Comparison of ENCODE assay signal across 8 cellular contexts in genomic region chr17:49676276-49676868, GRCh38. TPM values are rescaled to one million over a fixed set of nuclear protein-coding genes. Genes with fewer than 3 reads are reported as not detected.
DNase-seq lines count a peak whose midpoint lies in the region; TF ChIP-seq lines count a peak whose summit lies in the region.

No MANE protein-coding gene starts in this region.

- in situ Hi-C loops in brain microvascular endothelial cell (cut with HindIII; ENCODE audit: low pct_ligation_motif_present, low sequenced_read_pairs) = no loop called here

- TF ChIP-seq CTCF in HFFc6 (IDR thresholded peaks at IDR 0.05) (no peak), brain microvascular endothelial cell (IDR thresholded peaks at IDR 0.05; ENCODE audit: low read depth, low read length, missing control alignments) (no peak)

- no peaks in the 10 kb centered on the region for H3K9me3 Mint-ChIP-seq in activated naive CD4-positive, alpha-beta T cell treated with anti-CD3 and anti-CD28 coated beads, Interleukin-2, amount 10 ng/mL, durations not matched to agents 7 days and 5 days
- no peaks in the 10 kb centered on the region for H3K9me3 Mint-ChIP-seq in HFFc6

- H4K91ac ChIP-seq in mesenchymal stem cell (ENCODE audit: low read length) = no peak overlapping the region

- H3K36me3 Mint-ChIP-seq in activated naive CD4-positive, alpha-beta T cell treated with anti-CD3 and anti-CD28 coated beads, Interleukin-2, amount 10 ng/mL, durations not matched to agents 7 days and 5 days = peaks cover 27% of the 10 kb centered on the region
- peaks cover 17% of the 10 kb centered on the region for H3K36me3 Mint-ChIP-seq in HFFc6 (ENCODE audit: low read depth)

- H2BK15ac ChIP-seq in mesenchymal stem cell (ENCODE audit: low read depth, poor library complexity, severe bottlenecking) = no peak overlapping the region

- H2BK5ac ChIP-seq in mesenchymal stem cell (ENCODE audit: low read depth, low read length, poor library complexity, severe bottlenecking) = no peak overlapping the region

- no peak overlapping the region for H2BK12ac ChIP-seq in mesenchymal stem cell (ENCODE audit: low read length in 2 of 2)

- H3K4me2 ChIP-seq in mesenchymal stem cell (ENCODE audit: low read length, poor library complexity, severe bottlenecking) = peak overlapping the region; percentile 99

- H3K23ac ChIP-seq in mesenchymal stem cell (ENCODE audit: low read length in 2 of 2) = no peak overlapping the region

- H4K8ac ChIP-seq in mesenchymal stem cell (ENCODE audit: low read length) = no peak overlapping the region

- no peaks in the 10 kb centered on the region for H3K9me3 ChIP-seq in mesenchymal stem cell (ENCODE audit: control insufficient read depth, low read length)

- H3K27me3 Mint-ChIP-seq in activated naive CD4-positive, alpha-beta T cell treated with anti-CD3 and anti-CD28 coated beads, Interleukin-2, amount 10 ng/mL, durations not matched to agents 7 days and 5 days = peaks cover 17% of the 10 kb centered on the region
- H3K27me3 Mint-ChIP-seq in HFFc6 (ENCODE audit: insufficient read depth) = peaks cover 10% of the 10 kb centered on the region; the same call in 1 of the 2 replicates

- peak overlapping the region; percentile 96 for H3K27ac Mint-ChIP-seq in activated naive CD4-positive, alpha-beta T cell treated with anti-CD3 and anti-CD28 coated beads, Interleukin-2, amount 10 ng/mL, durations not matched to agents 7 days and 5 days
- H3K27ac Mint-ChIP-seq in HFFc6 = peak overlapping the region; percentile 94

- H3K4me1 ChIP-seq in mesenchymal stem cell (ENCODE audit: control insufficient read depth, insufficient read depth, low read depth, low read length) = peaks cover 3% of the 10 kb centered on the region

- H3K27me3 ChIP-seq in brain microvascular endothelial cell (replicated peaks) (no peaks in the 10 kb centered on the region), mesenchymal stem cell (ENCODE audit: control insufficient read depth in 1 of 2, insufficient read depth in 1 of 2, low read length in 2 of 2) (no peaks in the 10 kb centered on the region)

- peak overlapping the region; percentile 84 for H3K4me3 Mint-ChIP-seq in activated naive CD4-positive, alpha-beta T cell treated with anti-CD3 and anti-CD28 coated beads, Interleukin-2, amount 10 ng/mL, durations not matched to agents 7 days and 5 days
- peak overlapping the region; percentile 91 for H3K4me3 Mint-ChIP-seq in HFFc6

- peaks cover 1% of the 10 kb centered on the region for H3K79me1 ChIP-seq in mesenchymal stem cell (replicated peaks; ENCODE audit: low read length, poor library complexity, severe bottlenecking)

- no peaks in the 10 kb centered on the region for H3K36me3 ChIP-seq in brain microvascular endothelial cell (replicated peaks)
- H3K36me3 ChIP-seq in mesenchymal stem cell (ENCODE audit: control insufficient read depth in 1 of 2, insufficient read depth in 2 of 2, low read depth in 1 of 2, low read length in 2 of 2) = peaks cover 0 to 14% of the 10 kb centered on the region in 2 experiments

- no peak overlapping the region for H2AFZ ChIP-seq in mesenchymal stem cell (ENCODE audit: low read depth, low read length)

- H3K4ac ChIP-seq in mesenchymal stem cell (ENCODE audit: low read depth in 1 of 2, low read length in 2 of 2) = no peak overlapping the region

- CTCF ChIA-PET in activated naive CD4-positive, alpha-beta T cell treated with anti-CD3 and anti-CD28 coated beads, Interleukin-2, amount 10 ng/mL, durations not matched to agents 7 days and 5 days (lab: Charles Lee) = interaction anchor here (0.9 to 1.3 kb wide), 4 partner anchors 12 to 105 kb away, joined by 3 to 6 read pairs (median 4); no protein-coding TSS in a partner anchor

- H3K27ac ChIP-seq in brain microvascular endothelial cell (peak overlapping the region; percentile 85), mesenchymal stem cell (ENCODE audit: low read length, poor library complexity, severe bottlenecking) (no peak overlapping the region)

- DNase-seq in activated naive CD4-positive, alpha-beta T cell treated with anti-CD3 and anti-CD28 coated beads, Interleukin-2, amount 10 ng/mL, durations not matched to agents 7 days and 5 days = peak; percentile 57
- DNase-seq in activated naive CD4-positive, alpha-beta T cell treated with Interleukin-2 at 50 U/mL for 16 hours = no peak
- DNase-seq in HFFc6 (peak; percentile 78), NCI-H69 (lab: John Stamatoyannopoulos, UW) (peak; percentile 13), brain microvascular endothelial cell (peak; percentile 35), mesenchymal stem cell (peak; percentile 65), COR-L47 (lab: John Stamatoyannopoulos, UW) (no peak), COLO668 (lab: John Stamatoyannopoulos, UW; ENCODE audit: unreplicated experiment) (no peak)

- no peak overlapping the region for H3K18ac ChIP-seq in mesenchymal stem cell (ENCODE audit: low read depth in 1 of 2, low read length in 2 of 2)

- WGBS in mesenchymal stem cell = 92% methylated on average over 5 of the region's 5 CpGs

- peak overlapping the region; percentile 76 for H3K4me3 ChIP-seq in brain microvascular endothelial cell (ENCODE audit: low read depth, low read length)
- peak overlapping the region in 1 of 2 experiments; percentile 92 for H3K4me3 ChIP-seq in mesenchymal stem cell (ENCODE audit: insufficient read depth in 1 of 2, low read depth in 1 of 2, low read length in 2 of 2)

- no peak overlapping the region for H2BK120ac ChIP-seq in mesenchymal stem cell (ENCODE audit: low read depth, low read length)

- H3K14ac ChIP-seq in mesenchymal stem cell (ENCODE audit: low read length in 2 of 2) = no peak overlapping the region

- peak overlapping the region; percentile 93 for H3K9ac ChIP-seq in mesenchymal stem cell (ENCODE audit: low read length)

- no peak overlapping the region for H2AK5ac ChIP-seq in mesenchymal stem cell (ENCODE audit: low read length, severe bottlenecking)

- H3K4me1 Mint-ChIP-seq in activated naive CD4-positive, alpha-beta T cell treated with anti-CD3 and anti-CD28 coated beads, Interleukin-2, amount 10 ng/mL, durations not matched to agents 7 days and 5 days = peaks cover 46% of the 10 kb centered on the region
- peaks cover 40% of the 10 kb centered on the region for H3K4me1 Mint-ChIP-seq in HFFc6 (ENCODE audit: low read depth)

RNA-seq across cellular contexts. Expression of gene SPOP, which starts 1.5 kb away (rescaled TPM):
- total RNA-seq in HFFc6 (2021; fragmentation: NEBNext Ultra II Directional; extraction: Animal tissue kit (Norgen Biotek cat#: 25700)) = 10 to 100 TPM; 53.2 to 60.6 (median 55.6) TPM
- 33.1 TPM for polyA plus RNA-seq in mesenchymal stem cell (2013, experiment 1 of 2)
- 34.1 TPM for polyA plus RNA-seq in mesenchymal stem cell (2013, experiment 2 of 2)

RNA-seq across cellular contexts. Expression of gene SLC35B1, which starts 31.4 kb away (rescaled TPM):
- 100 to 1,000 TPM in 2 of 6 experiments, 10 to 100 TPM in 4; 78.2 to 117 (median 88.4) TPM for total RNA-seq in HFFc6 (2021; fragmentation: NEBNext Ultra II Directional; extraction: Animal tissue kit (Norgen Biotek cat#: 25700))
- polyA plus RNA-seq in mesenchymal stem cell (2013, experiment 1 of 2) = 58.8 TPM
- polyA plus RNA-seq in mesenchymal stem cell (2013, experiment 2 of 2) = 61.6 TPM

Comparison
In these comparisons a context has a peak if more than half of its experiments do, and no peak if none do; other contexts are left out.
1. DNase-seq: peak in activated naive CD4-positive, alpha-beta T cell treated with anti-CD3 and anti-CD28 coated beads, Interleukin-2, amount 10 ng/mL, durations not matched to agents 7 days and 5 days (single experiment), HFFc6 (single experiment), NCI-H69 (single experiment), brain microvascular endothelial cell (single experiment) and mesenchymal stem cell (single experiment); none in activated naive CD4-positive, alpha-beta T cell treated with Interleukin-2 at 50 U/mL for 16 hours (single experiment), COR-L47 (single experiment) and COLO668 (single experiment).